In genomic region chr1:226712779-226713420, GRCh38 we compare ENCODE assay signal across 11 cellular contexts. TPM values are rescaled to one million over a fixed set of nuclear protein-coding genes. Genes with fewer than 3 reads are reported as not detected.
DNase-seq lines count a peak whose midpoint lies in the region; ATAC-seq and TF ChIP-seq lines count a peak whose summit lies in the region.
"Had no signal": no experiment of that assay in that cellular context is flagged by ENCODE, and none has a peak within 500 bp of the region (broad histone marks: within the 10 kb centered on the region; RNA-seq: fewer than 3 reads in every experiment).

No MANE protein-coding gene starts in this region.

- CTCF ChIA-PET in activated CD4-positive, alpha-beta memory T cell treated with anti-CD3 and anti-CD28 coated beads for 36 hours (lab: Charles Lee): interaction anchor here (1.0 to 3.2 kb wide), 4 partner anchors 9 to 26 kb away, joined by 3 to 21 read pairs (median 6); partner anchors contain the start of gene ITPKB

- POLR2A ChIA-PET in activated CD4-positive, alpha-beta memory T cell treated with anti-CD3 and anti-CD28 coated beads for 36 hours (lab: Charles Lee): interaction anchor here (1.1 to 2.3 kb wide), 4 partner anchors 10 to 26 kb away, joined by 3 to 10 read pairs (median 5); partner anchors contain the start of gene ITPKB

- DNase-seq in activated CD4-positive, alpha-beta memory T cell treated with anti-CD3 and anti-CD28 coated beads for 36 hours: no peak
- DNase-seq in neural crest cell (ENCODE audit: low read depth, low spot score) (no peak), NCI-H510A treated with DMSO at 0.1 percent for 48 hours (lab: John Stamatoyannopoulos, UW) (no peak), NCI-H446 (lab: John Stamatoyannopoulos, UW) (no peak)
- DNase-seq: foreskin melanocyte, mesenchymal stem cell, NCI-H524 had no signal

- peaks cover 16% of the 10 kb centered on the region for H3K9me3 Mint-ChIP-seq in activated CD4-positive, alpha-beta memory T cell treated with anti-CD3 and anti-CD28 coated beads for 36 hours
- no peaks in the 10 kb centered on the region for H3K9me3 Mint-ChIP-seq in neural crest cell

- peaks cover 95% of the 10 kb centered on the region for H3K4me1 Mint-ChIP-seq in activated CD4-positive, alpha-beta memory T cell treated with anti-CD3 and anti-CD28 coated beads for 36 hours (ENCODE audit: low read depth)
- peaks cover 27% of the 10 kb centered on the region for H3K4me1 Mint-ChIP-seq in neural crest cell

- H3K36me3 Mint-ChIP-seq in activated CD4-positive, alpha-beta memory T cell treated with anti-CD3 and anti-CD28 coated beads for 36 hours: peaks cover 34% of the 10 kb centered on the region
- H3K36me3 Mint-ChIP-seq in neural crest cell (ENCODE audit: low read depth): no peaks in the 10 kb centered on the region

- intact Hi-C loops in activated CD4-positive, alpha-beta memory T cell treated with anti-CD3 and anti-CD28 coated beads for 36 hours (cut with micrococcal nuclease): loop anchor here (1.0 to 2.0 kb wide), 4 partner anchors 10 to 116 kb away; no protein-coding TSS in a partner anchor

- no peaks in the 10 kb centered on the region for H3K27me3 Mint-ChIP-seq in activated CD4-positive, alpha-beta memory T cell treated with anti-CD3 and anti-CD28 coated beads for 36 hours
- no peaks in the 10 kb centered on the region for H3K27me3 Mint-ChIP-seq in neural crest cell (ENCODE audit: low read depth)

- H3K27ac Mint-ChIP-seq in activated CD4-positive, alpha-beta memory T cell treated with anti-CD3 and anti-CD28 coated beads for 36 hours: peak overlapping the region; percentile 85
- H3K27ac Mint-ChIP-seq in neural crest cell (ENCODE audit: unreplicated experiment): peak overlapping the region; percentile 51

- H3K4me3 Mint-ChIP-seq in activated CD4-positive, alpha-beta memory T cell treated with anti-CD3 and anti-CD28 coated beads for 36 hours: peak overlapping the region; percentile 57
- no peak overlapping the region for H3K4me3 Mint-ChIP-seq in neural crest cell

- no peak for TF ChIP-seq CTCF in neural crest cell (conservative IDR thresholded peaks at IDR 0.05)

- peak; percentile 21 for ATAC-seq in GM18498 (IDR thresholded peaks at IDR 0.05; ENCODE audit: unreplicated experiment)
- peak; percentile 13 for ATAC-seq in GM21717 (IDR thresholded peaks at IDR 0.05; ENCODE audit: unreplicated experiment)
- ATAC-seq in HG02623 (IDR thresholded peaks at IDR 0.05; ENCODE audit: unreplicated experiment): no peak
- no peak for ATAC-seq in GM19328 (IDR thresholded peaks at IDR 0.05; ENCODE audit: unreplicated experiment)

RNA-seq across cellular contexts. Expression of gene ITPKB, which starts 26.2 kb away (rescaled TPM):
- 10 to 100 TPM; 37.5 to 38.5 TPM for total RNA-seq in activated CD4-positive, alpha-beta memory T cell treated with anti-CD3 and anti-CD28 coated beads for 36 hours
- total RNA-seq in neural crest cell: 12.7 and 13.7 TPM in 2 replicates

Comparison
In these comparisons a context has a peak if more than half of its experiments do, and no peak if none do; other contexts are left out.
1. ATAC-seq: peak in GM18498 (single experiment) and GM21717 (single experiment); none in HG02623 (single experiment) and GM19328 (single experiment).